ENCODE assay signal across 32 cellular contexts in genomic region chr1:102118150-102118549, GRCh38.
"Had no signal": no experiment of that assay in that cellular context is flagged by ENCODE, and none has a peak within 500 bp of the region (broad histone marks: within the 10 kb centered on the region; RNA-seq: fewer than 3 reads in every experiment).

No MANE protein-coding gene starts in this region.

- DNase-seq: activated CD4-positive, alpha-beta T cell treated with anti-CD3 and anti-CD28 coated beads for 1 hour; activated CD4-positive, alpha-beta T cell treated with anti-CD3 and anti-CD28 coated beads for 4 hours; activated CD4-positive, alpha-beta T cell treated with anti-CD3 and anti-CD28 coated beads, Interleukin-2, amount 50 U/mL, for 1 hour; activated CD4-positive, alpha-beta T cell treated with anti-CD3 and anti-CD28 coated beads, Interleukin-2, amount 50 U/mL, for 48 hours; activated CD8-positive, alpha-beta memory T cell treated with anti-CD3 and anti-CD28 coated beads, Interleukin-2, amount 10 ng/mL, durations not matched to agents 7 days and 5 days; activated CD8-positive, alpha-beta memory T cell treated with anti-CD3 and anti-CD28 coated beads, Interleukin-2, amount 50 U/mL, for 4 hours; activated CD8-positive, alpha-beta T cell treated with anti-CD3 and anti-CD28 coated beads for 36 hours; activated gamma-delta T cell; activated naive CD4-positive, alpha-beta T cell; activated naive CD4-positive, alpha-beta T cell treated with anti-CD3 and anti-CD28 coated beads, Interleukin-2, amount 10 ng/mL, durations not matched to agents 7 days and 5 days; activated naive CD8-positive, alpha-beta T cell treated with anti-CD3 and anti-CD28 coated beads, Interleukin-2, amount 10 ng/mL, durations not matched to agents 7 days and 5 days; activated T-cell treated with anti-CD3 and anti-CD28 coated beads, Interleukin-2, amount 50 U/mL, for 1 hour; activated T-cell treated with anti-CD3 and anti-CD28 coated beads, Interleukin-2, amount 50 U/mL, for 48 hours; central memory CD4-positive, alpha-beta T cell; cerebellar nuclear complex; colonic mucosa; effector CD8-positive, alpha-beta T cell; esophagus squamous epithelium; foreskin melanocyte; SW 1271; T-helper 1 cell; T-helper 17 cell had no signal

- ATAC-seq: activated CD8-positive, alpha-beta memory T cell treated with anti-CD3 and anti-CD28 coated beads, Interleukin-2, amount 10 ng/mL, durations not matched to agents 7 days and 5 days; activated CD8-positive, alpha-beta T cell treated with anti-CD3 and anti-CD28 coated beads for 36 hours; activated naive CD4-positive, alpha-beta T cell treated with anti-CD3 and anti-CD28 coated beads, Interleukin-2, amount 50 U/mL, for 72 hours; gastroesophageal sphincter; T-helper 17 cell had no signal

- H3K27ac Mint-ChIP-seq: activated CD8-positive, alpha-beta memory T cell treated with anti-CD3 and anti-CD28 coated beads, Interleukin-2, amount 10 ng/mL, durations not matched to agents 7 days and 5 days; activated CD8-positive, alpha-beta T cell treated with anti-CD3 and anti-CD28 coated beads for 36 hours; activated naive CD4-positive, alpha-beta T cell treated with anti-CD3 and anti-CD28 coated beads, Interleukin-2, amount 10 ng/mL, durations not matched to agents 7 days and 5 days; activated naive CD4-positive, alpha-beta T cell treated with anti-CD3 and anti-CD28 coated beads, Interleukin-2, amount 50 U/mL, for 72 hours; activated naive CD8-positive, alpha-beta T cell treated with anti-CD3 and anti-CD28 coated beads, Interleukin-2, amount 10 ng/mL, durations not matched to agents 7 days and 5 days; brain; T-helper 17 cell; T-helper 2 cell treated with Interferon-gamma antibody and Interleukin-4, amounts not matched to agents 5 μg/mL and 100 μg/mL, for 36 hours had no signal

- H3K4me1 Mint-ChIP-seq: activated CD8-positive, alpha-beta memory T cell treated with anti-CD3 and anti-CD28 coated beads, Interleukin-2, amount 10 ng/mL, durations not matched to agents 7 days and 5 days; activated naive CD4-positive, alpha-beta T cell treated with anti-CD3 and anti-CD28 coated beads, Interleukin-2, amount 10 ng/mL, durations not matched to agents 7 days and 5 days; activated naive CD8-positive, alpha-beta T cell treated with anti-CD3 and anti-CD28 coated beads, Interleukin-2, amount 10 ng/mL, durations not matched to agents 7 days and 5 days; brain; T-helper 17 cell had no signal

- H3K27me3 ChIP-seq: ascending aorta, breast epithelium, cardiac muscle cell, colonic mucosa, esophagus squamous epithelium, gastroesophageal sphincter had no signal

- H3K4me1 ChIP-seq: ascending aorta, breast epithelium, colonic mucosa, esophagus squamous epithelium, gastroesophageal sphincter had no signal

- H3K4me3 Mint-ChIP-seq: activated CD8-positive, alpha-beta memory T cell treated with anti-CD3 and anti-CD28 coated beads, Interleukin-2, amount 10 ng/mL, durations not matched to agents 7 days and 5 days; activated CD8-positive, alpha-beta T cell treated with anti-CD3 and anti-CD28 coated beads for 36 hours; activated naive CD4-positive, alpha-beta T cell treated with anti-CD3 and anti-CD28 coated beads, Interleukin-2, amount 10 ng/mL, durations not matched to agents 7 days and 5 days; activated naive CD8-positive, alpha-beta T cell treated with anti-CD3 and anti-CD28 coated beads, Interleukin-2, amount 10 ng/mL, durations not matched to agents 7 days and 5 days; brain; T-helper 17 cell; T-helper 2 cell treated with Interferon-gamma antibody and Interleukin-4, amounts not matched to agents 5 μg/mL and 100 μg/mL, for 36 hours had no signal

- H3K9me3 ChIP-seq: ascending aorta, breast epithelium, colonic mucosa, esophagus squamous epithelium, gastroesophageal sphincter had no signal

- H3K27me3 Mint-ChIP-seq: activated CD8-positive, alpha-beta memory T cell treated with anti-CD3 and anti-CD28 coated beads, Interleukin-2, amount 10 ng/mL, durations not matched to agents 7 days and 5 days; activated CD8-positive, alpha-beta T cell treated with anti-CD3 and anti-CD28 coated beads for 36 hours; activated naive CD4-positive, alpha-beta T cell treated with anti-CD3 and anti-CD28 coated beads, Interleukin-2, amount 10 ng/mL, durations not matched to agents 7 days and 5 days; activated naive CD8-positive, alpha-beta T cell treated with anti-CD3 and anti-CD28 coated beads, Interleukin-2, amount 10 ng/mL, durations not matched to agents 7 days and 5 days; brain; T-helper 17 cell had no signal

- H3K36me3 ChIP-seq: ascending aorta, breast epithelium, cardiac muscle cell, colonic mucosa, esophagus squamous epithelium, gastroesophageal sphincter had no signal

- FAIRE-seq: endometrium, endothelial cell of umbilical vein had no signal

- H3K36me3 Mint-ChIP-seq: activated CD8-positive, alpha-beta memory T cell treated with anti-CD3 and anti-CD28 coated beads, Interleukin-2, amount 10 ng/mL, durations not matched to agents 7 days and 5 days; activated naive CD4-positive, alpha-beta T cell treated with anti-CD3 and anti-CD28 coated beads, Interleukin-2, amount 10 ng/mL, durations not matched to agents 7 days and 5 days; activated naive CD4-positive, alpha-beta T cell treated with anti-CD3 and anti-CD28 coated beads, Interleukin-2, amount 50 U/mL, for 72 hours; activated naive CD8-positive, alpha-beta T cell treated with anti-CD3 and anti-CD28 coated beads, Interleukin-2, amount 10 ng/mL, durations not matched to agents 7 days and 5 days; brain had no signal

- H3K27ac ChIP-seq: ascending aorta, breast epithelium, cardiac muscle cell, colonic mucosa, epithelial cell of prostate, esophagus squamous epithelium, gastroesophageal sphincter had no signal

- H3K9me3 Mint-ChIP-seq: activated CD8-positive, alpha-beta T cell treated with anti-CD3 and anti-CD28 coated beads for 36 hours; activated naive CD4-positive, alpha-beta T cell treated with anti-CD3 and anti-CD28 coated beads, Interleukin-2, amount 10 ng/mL, durations not matched to agents 7 days and 5 days; activated naive CD4-positive, alpha-beta T cell treated with anti-CD3 and anti-CD28 coated beads, Interleukin-2, amount 50 U/mL, for 72 hours; activated naive CD8-positive, alpha-beta T cell treated with anti-CD3 and anti-CD28 coated beads, Interleukin-2, amount 10 ng/mL, durations not matched to agents 7 days and 5 days; brain; T-helper 2 cell treated with Interferon-gamma antibody and Interleukin-4, amounts not matched to agents 5 μg/mL and 100 μg/mL, for 36 hours had no signal

- H3K4me3 ChIP-seq: ascending aorta, breast epithelium, cardiac muscle cell, colonic mucosa, esophagus squamous epithelium, gastroesophageal sphincter had no signal
